Comparison of ENCODE assay signal across 15 cellular contexts in genomic region chr10:31622993-31623392, GRCh38.
DNase-seq lines count a peak whose midpoint lies in the region; ATAC-seq, FAIRE-seq and TF ChIP-seq lines count a peak whose summit lies in the region.
"Had no signal": no experiment of that assay in that cellular context is flagged by ENCODE, and none has a peak within 500 bp of the region (broad histone marks: within the 10 kb centered on the region; RNA-seq: fewer than 3 reads in every experiment).

No MANE protein-coding gene starts in this region.

- intact Hi-C loops in vagina (cut with DNase I) = no loop called here

- POLR2A ChIA-PET in SK-N-SH (lab: Yijun Ruan, JAX) = no interaction called here

- no peak overlapping the region for H4K8ac ChIP-seq in mesendoderm (ENCODE audit: low read depth, low read length)

- H3K9me2 ChIP-seq in SK-N-SH = no peaks in the 10 kb centered on the region

- H3K23ac ChIP-seq in mesendoderm (ENCODE audit: low read length) = no peak overlapping the region

- no peaks in the 10 kb centered on the region for H4K20me1 ChIP-seq in SK-N-SH (ENCODE audit: insufficient read depth)

- H3K9ac ChIP-seq in SK-N-SH (no peak overlapping the region), mesendoderm (ENCODE audit: low read length) (no peak overlapping the region)

- no peak for TF ChIP-seq EP300 in SK-N-SH (IDR thresholded peaks at IDR 0.05; ENCODE audit: borderline replicate concordance in 1 of 2, low read depth in 1 of 2, low read length in 1 of 2)

- H3K79me1 ChIP-seq in mesendoderm (ENCODE audit: low read length) = no peaks in the 10 kb centered on the region

- TF ChIP-seq CTCF in SK-N-SH (IDR thresholded peaks at IDR 0.05) = no peak
- TF ChIP-seq CTCF in vagina (IDR thresholded peaks at IDR 0.05) = peak in 1 of 3 experiments; percentile 48

- TF ChIP-seq POLR2A in vagina (IDR thresholded peaks at IDR 0.05) = no peak

- H3F3A ChIP-seq in SK-N-SH (replicated peaks; ENCODE audit: insufficient read depth) = no peaks in the 10 kb centered on the region

- H3K4me1 ChIP-seq in SK-N-SH (ENCODE audit: control insufficient read depth in 1 of 2, insufficient read depth in 2 of 2, low read depth in 1 of 2, low read length in 1 of 2) (peaks cover 0 to 4% of the 10 kb centered on the region in 2 experiments; a peak in 1 of 4 replicates), mesendoderm (ENCODE audit: control insufficient read depth, low read depth, low read length) (no peaks in the 10 kb centered on the region), vagina (peaks cover 33% of the 10 kb centered on the region)

- no peak overlapping the region for H2BK15ac ChIP-seq in mesendoderm (replicated peaks; ENCODE audit: low read depth)

- H3K36me3 ChIP-seq in SK-N-SH (replicated peaks in 1 of 2; ENCODE audit: control insufficient read depth in 1 of 2, insufficient read depth in 2 of 2, low read length in 1 of 2) = no peaks in the 10 kb centered on the region
- H3K36me3 ChIP-seq in mesendoderm (ENCODE audit: control insufficient read depth, insufficient read depth, low read length) = no peaks in the 10 kb centered on the region
- H3K36me3 ChIP-seq in vagina = no peaks in the 10 kb centered on the region
- H3K36me3 ChIP-seq: thyroid gland had no signal

- no peak overlapping the region for H4K5ac ChIP-seq in mesendoderm (ENCODE audit: low read length)

- CTCF ChIA-PET in SK-N-SH (lab: Yijun Ruan, JAX) = no interaction called here

- 54% methylated on average over 6 of the region's 6 CpGs for WGBS in SK-N-SH (ENCODE audit: low lambda C conversion rate)
- no CpG with 5 or more reads among the region's 6 CpGs for WGBS in mesendoderm (ENCODE audit: extremely low coverage, insufficient coverage, low lambda C conversion rate)

- H3K27me3 ChIP-seq in SK-N-SH (ENCODE audit: insufficient read depth) = no peaks in the 10 kb centered on the region
- no peaks in the 10 kb centered on the region for H3K27me3 ChIP-seq in mesendoderm (ENCODE audit: insufficient read depth, low read length, poor library complexity)
- H3K27me3 ChIP-seq in vagina = no peaks in the 10 kb centered on the region
- H3K27me3 ChIP-seq: thyroid gland had no signal

- peaks cover 12% of the 10 kb centered on the region; the same call in 1 of the 2 replicates for H3K9me3 ChIP-seq in SK-N-SH
- H3K9me3 ChIP-seq in vagina = no peaks in the 10 kb centered on the region
- H3K9me3 ChIP-seq: thyroid gland had no signal

- no peak overlapping the region for H2AK5ac ChIP-seq in mesendoderm (ENCODE audit: low read length)

- DNase-seq in SK-N-SH (no peak), mesendoderm (peak; percentile 34), vagina (ENCODE audit: extremely low spot score in 2 of 2) (no peak), C1 segment of cervical spinal cord (lab: John Stamatoyannopoulos, UW) (no peak)
- no peak for DNase-seq in stimulated activated naive CD8-positive, alpha-beta T cell treated with anti-CD3 and anti-CD28 coated beads, Interleukin-15, Interleukin-2, amounts not matched to agents 100 U/mL and 50 U/mL, for 24 hours
- DNase-seq: activated CD4-positive, alpha-beta T cell treated with anti-CD3 and anti-CD28 coated beads for 36 hours; central memory CD4-positive, alpha-beta T cell; DMS53; naive thymus-derived CD4-positive, alpha-beta T cell; NCI-H2029; thyroid gland had no signal

- H3K56ac ChIP-seq in mesendoderm (ENCODE audit: low read length) = no peak overlapping the region

- H3K4me3 ChIP-seq in SK-N-SH (ENCODE audit: low read depth in 2 of 2, low read length in 1 of 2) (no peak overlapping the region), mesendoderm (ENCODE audit: low read length) (no peak overlapping the region), vagina (no peak overlapping the region)
- H3K4me3 ChIP-seq: K562, thyroid gland had no signal

- H3K4ac ChIP-seq in mesendoderm (ENCODE audit: low read depth, low read length) = no peak overlapping the region

- ATAC-seq in SK-N-SH treated with all-trans-retinoic acid at 6 μM for 48 hours (no peak; the same call in 2 of the 3 replicates), HG03159 (IDR thresholded peaks at IDR 0.05; ENCODE audit: unreplicated experiment) (no peak)
- no peak for ATAC-seq in stimulated activated naive CD8-positive, alpha-beta T cell treated with anti-CD3 and anti-CD28 coated beads, Interleukin-15, Interleukin-2, amounts not matched to agents 100 U/mL and 50 U/mL, for 24 hours
- ATAC-seq: activated CD4-positive, alpha-beta T cell treated with anti-CD3 and anti-CD28 coated beads for 36 hours; K562; naive thymus-derived CD4-positive, alpha-beta T cell had no signal

- FAIRE-seq in endometrium (lab: Jason Lieb, UNC) = peak; percentile 98
- FAIRE-seq: K562 had no signal

- no peak overlapping the region for H3K27ac ChIP-seq in SK-N-SH (ENCODE audit: low read depth in 2 of 2, low read length in 1 of 2)
- no peak overlapping the region for H3K27ac ChIP-seq in mesendoderm (ENCODE audit: low read depth, low read length)
- peak overlapping the region; percentile 57 for H3K27ac ChIP-seq in vagina
- H3K27ac ChIP-seq: thyroid gland had no signal

- H3K4me2 ChIP-seq in SK-N-SH (no peak overlapping the region), mesendoderm (ENCODE audit: low read length) (no peak overlapping the region)

- no peak overlapping the region for H3K18ac ChIP-seq in mesendoderm (ENCODE audit: low read length)

- H2BK120ac ChIP-seq in mesendoderm (ENCODE audit: low read depth, low read length) = no peak overlapping the region

- no peak overlapping the region for H2BK5ac ChIP-seq in mesendoderm (ENCODE audit: low read length)

- H2AFZ ChIP-seq in SK-N-SH (ENCODE audit: low read depth) = no peak overlapping the region

- no peaks in the 10 kb centered on the region for H3K79me2 ChIP-seq in SK-N-SH (ENCODE audit: insufficient read depth)
- no peaks in the 10 kb centered on the region for H3K79me2 ChIP-seq in mesendoderm (ENCODE audit: control insufficient read depth, insufficient read depth, low read length)

- no peak for TF ChIP-seq RAD21 in SK-N-SH (IDR thresholded peaks at IDR 0.05; ENCODE audit: low read length)

TF ChIP-seq in SK-N-SH, 30 proteins besides CTCF, POLR2A, EP300 and RAD21:
- TF ChIP-seq POLR2AphosphoS5 (IDR thresholded peaks at IDR 0.05; ENCODE audit: low read depth, low read length) (peak; percentile 18; the same call in 1 of the 2 replicates), RXRA (IDR thresholded peaks at IDR 0.05; ENCODE audit: borderline replicate concordance, low read depth) (no peak), TCF12 (IDR thresholded peaks at IDR 0.05) (peak; percentile 90)
TF ChIP-seq in SK-N-SH: peak in this region for 2.

TF ChIP-seq in SK-N-SH treated with all-trans-retinoic acid at 6 μM for 48 hours, 23 proteins besides CTCF, POLR2A, EP300 and RAD21 (continues in another document):
- no peak for TF ChIP-seq POU6F1 (CRISPR knock-in tag; IDR thresholded peaks at IDR 0.05; ENCODE audit: borderline replicate concordance, low read depth)
- no peak for TF ChIP-seq ZNF565 (CRISPR knock-in tag; conservative IDR thresholded peaks at IDR 0.05; ENCODE audit: low read depth)
- no peak for TF ChIP-seq CSRNP3 (CRISPR knock-in tag; IDR thresholded peaks at IDR 0.05)
- no peak for TF ChIP-seq PATZ1 (CRISPR knock-in tag; IDR thresholded peaks at IDR 0.05; ENCODE audit: borderline replicate concordance)
- TF ChIP-seq RARB (CRISPR knock-in tag; IDR thresholded peaks at IDR 0.05) = no peak
- TF ChIP-seq PPARA (CRISPR knock-in tag; IDR thresholded peaks at IDR 0.05; ENCODE audit: borderline replicate concordance) = no peak
- TF ChIP-seq GLIS3 (CRISPR knock-in tag; IDR thresholded peaks at IDR 0.05) = no peak
